ENCODE assay signal across 20 cellular contexts in the genomic region with DNA sequence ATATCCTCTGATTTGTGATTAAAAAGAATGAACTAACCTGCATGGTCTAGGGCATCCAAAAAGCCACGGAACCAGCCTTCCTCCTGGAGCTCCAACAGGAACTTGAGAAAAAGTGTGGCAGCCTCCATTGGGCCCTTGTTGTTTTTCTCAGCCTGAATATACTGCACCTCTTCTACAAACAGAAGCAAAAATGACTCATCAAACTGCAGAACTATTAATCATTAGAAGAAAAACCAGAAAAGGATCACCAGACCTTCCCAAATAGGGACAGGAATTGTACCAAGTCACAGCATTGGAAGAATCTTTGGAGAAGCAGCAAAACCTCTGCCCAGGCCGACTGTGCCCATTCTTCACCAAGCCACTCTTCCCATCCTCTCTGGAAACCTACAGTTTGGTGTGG. TPM values are rescaled to one million over a fixed set of nuclear protein-coding genes. Genes with fewer than 3 reads are reported as not detected.
A peak's percentile ranks its signal among the peaks of the same experiment; 100 is the strongest.
DNase-seq lines count a peak whose midpoint lies in the region; ATAC-seq, FAIRE-seq and TF ChIP-seq lines count a peak whose summit lies in the region.
"Had no signal": no experiment of that assay in that cellular context is flagged by ENCODE, and none has a peak within 500 bp of the region (broad histone marks: within the 10 kb centered on the region; RNA-seq: fewer than 3 reads in every experiment).

No MANE protein-coding gene starts in this region.

- peaks cover 0 to 11% of the 10 kb centered on the region in 2 donors for H3K36me3 Mint-ChIP-seq in activated T-cell treated with anti-CD3 and anti-CD28 coated beads, Interleukin-2, amount 50 U/mL, for 72 hours (ENCODE audit: insufficient read depth in 2 of 2)

- ATAC-seq in activated T-cell treated with anti-CD3 and anti-CD28 coated beads, Interleukin-2, amount 50 U/mL, for 72 hours (replicated peaks in 1 of 2): no peak
- no peak for ATAC-seq in GM21786 (IDR thresholded peaks at IDR 0.05; ENCODE audit: unreplicated experiment)
- ATAC-seq: Right ventricle myocardium inferior; stimulated activated naive CD8-positive, alpha-beta T cell treated with anti-CD3 and anti-CD28 coated beads, Interleukin-15, amount 100 ng/mL, for 72 hours had no signal

- no peak overlapping the region for H3K27ac Mint-ChIP-seq in activated T-cell treated with anti-CD3 and anti-CD28 coated beads, Interleukin-2, amount 50 U/mL, for 72 hours
- H3K27ac Mint-ChIP-seq: activated naive CD8-positive, alpha-beta T cell treated with anti-CD3 and anti-CD28 coated beads for 36 hours; memory B cell; stimulated activated naive CD8-positive, alpha-beta T cell treated with anti-CD3 and anti-CD28 coated beads, Interleukin-15, amount 100 ng/mL, for 72 hours; T-helper 2 cell treated with Interferon-gamma antibody and Interleukin-4, amounts not matched to agents 5 μg/mL and 100 μg/mL, for 36 hours had no signal

- H3K27me3 ChIP-seq in bronchial epithelial cell (ENCODE audit: control insufficient read depth, insufficient read depth, low read length): no peaks in the 10 kb centered on the region

- no peak for FAIRE-seq in bronchial epithelial cell (lab: Jason Lieb, UNC)

- no peaks in the 10 kb centered on the region for H3K27me3 Mint-ChIP-seq in activated T-cell treated with anti-CD3 and anti-CD28 coated beads, Interleukin-2, amount 50 U/mL, for 72 hours (ENCODE audit: low read depth)
- H3K27me3 Mint-ChIP-seq: activated naive CD8-positive, alpha-beta T cell treated with anti-CD3 and anti-CD28 coated beads for 36 hours; memory B cell; stimulated activated naive CD8-positive, alpha-beta T cell treated with anti-CD3 and anti-CD28 coated beads, Interleukin-15, amount 100 ng/mL, for 72 hours had no signal

- peak; percentile 57 for DNase-seq in ACHN
- DNase-seq in HFF-Myc (ENCODE audit: extremely low read depth, low read depth): peak; percentile 10
- peak; percentile 84 for DNase-seq in bronchial epithelial cell (ENCODE audit: low read depth)
- DNase-seq in iris pigment epithelial cell (ENCODE audit: low read depth): peak; percentile 69
- DNase-seq in NCI-H82 (lab: John Stamatoyannopoulos, UW): no peak
- no peak for DNase-seq in activated T-cell treated with anti-CD3 and anti-CD28 coated beads, Interleukin-2, amount 50 U/mL, for 72 hours
- no peak for DNase-seq in caudate nucleus (lab: John Stamatoyannopoulos, UW)
- DNase-seq: activated CD4-positive, alpha-beta T cell treated with anti-CD3 and anti-CD28 coated beads for 1 hour; activated naive CD8-positive, alpha-beta T cell treated with anti-CD3 and anti-CD28 coated beads for 36 hours; DMS 273 treated with DMSO at 0.1 percent for 48 hours; H7; Kasumi-1; NCI-H2029 treated with DMSO at 0.1 percent for 48 hours; NCI-H774; stimulated activated naive CD8-positive, alpha-beta T cell treated with anti-CD3 and anti-CD28 coated beads, Interleukin-15, amount 100 ng/mL, for 72 hours had no signal

- H3K4me3 Mint-ChIP-seq in activated T-cell treated with anti-CD3 and anti-CD28 coated beads, Interleukin-2, amount 50 U/mL, for 72 hours: no peak overlapping the region
- H3K4me3 Mint-ChIP-seq: activated naive CD8-positive, alpha-beta T cell treated with anti-CD3 and anti-CD28 coated beads for 36 hours; memory B cell; stimulated activated naive CD8-positive, alpha-beta T cell treated with anti-CD3 and anti-CD28 coated beads, Interleukin-15, amount 100 ng/mL, for 72 hours; T-helper 2 cell treated with Interferon-gamma antibody and Interleukin-4, amounts not matched to agents 5 μg/mL and 100 μg/mL, for 36 hours had no signal

- H3K9me3 Mint-ChIP-seq in activated T-cell treated with anti-CD3 and anti-CD28 coated beads, Interleukin-2, amount 50 U/mL, for 72 hours: no peaks in the 10 kb centered on the region
- H3K9me3 Mint-ChIP-seq: activated naive CD8-positive, alpha-beta T cell treated with anti-CD3 and anti-CD28 coated beads for 36 hours; memory B cell; stimulated activated naive CD8-positive, alpha-beta T cell treated with anti-CD3 and anti-CD28 coated beads, Interleukin-15, amount 100 ng/mL, for 72 hours; T-helper 2 cell treated with Interferon-gamma antibody and Interleukin-4, amounts not matched to agents 5 μg/mL and 100 μg/mL, for 36 hours had no signal

- no peaks in the 10 kb centered on the region for H3K4me1 Mint-ChIP-seq in activated T-cell treated with anti-CD3 and anti-CD28 coated beads, Interleukin-2, amount 50 U/mL, for 72 hours (ENCODE audit: low read depth)
- H3K4me1 Mint-ChIP-seq: activated naive CD8-positive, alpha-beta T cell treated with anti-CD3 and anti-CD28 coated beads for 36 hours; memory B cell; stimulated activated naive CD8-positive, alpha-beta T cell treated with anti-CD3 and anti-CD28 coated beads, Interleukin-15, amount 100 ng/mL, for 72 hours had no signal

- no peaks in the 10 kb centered on the region for H3K36me3 ChIP-seq in bronchial epithelial cell (ENCODE audit: control insufficient read depth, insufficient read depth, low read length)

- H3K27ac ChIP-seq in caudate nucleus (ENCODE audit: low read depth, low read length): no peak overlapping the region
- H3K27ac ChIP-seq: skin epidermis had no signal

- TF ChIP-seq CTCF in HFF-Myc (IDR thresholded peaks at IDR 0.05; ENCODE audit: low read depth, low read length, missing control alignments) (no peak), bronchial epithelial cell (IDR thresholded peaks at IDR 0.05; ENCODE audit: insufficient read depth, low read length, severe bottlenecking) (no peak)

- H3K4me3 ChIP-seq in HFF-Myc (replicated peaks; ENCODE audit: low read depth, low read length) (no peak overlapping the region), bronchial epithelial cell (ENCODE audit: low read depth, low read length) (no peak overlapping the region)
- H3K4me3 ChIP-seq: skin epidermis had no signal

- in situ Hi-C loops in ACHN (cut with HindIII; ENCODE audit: low pct_ligation_motif_present, low pct_unique_long_range_greater_than_20kb, low sequenced_read_pairs): no loop called here

RNA-seq across cellular contexts. Expression of a gene that starts 25.2 kb away (rescaled TPM):
- 1.8 and 2.9 TPM in 2 replicates for total RNA-seq in bronchial epithelial cell
- 1 to 10 TPM; 7.9 to 8.6 TPM for total RNA-seq in activated T-cell treated with anti-CD3 and anti-CD28 coated beads, Interleukin-2, amount 50 U/mL, for 72 hours

RNA-seq across cellular contexts. Expression of a gene that starts 51.4 kb away (rescaled TPM):
- 1.3 and 3.1 TPM in 2 replicates for total RNA-seq in bronchial epithelial cell
- 10 to 100 TPM; 54.4 to 63.5 TPM for total RNA-seq in activated T-cell treated with anti-CD3 and anti-CD28 coated beads, Interleukin-2, amount 50 U/mL, for 72 hours

RNA-seq across cellular contexts. Expression of a gene that starts 51.6 kb away (rescaled TPM):
- 37.9 and 47.5 TPM in 2 replicates for total RNA-seq in bronchial epithelial cell
- total RNA-seq in activated T-cell treated with anti-CD3 and anti-CD28 coated beads, Interleukin-2, amount 50 U/mL, for 72 hours: 10 to 100 TPM; 12.8 to 13.8 TPM

Comparison
In these comparisons a context has a peak if more than half of its experiments do, and no peak if none do; other contexts are left out.
1. DNase-seq: peak in ACHN (single experiment), HFF-Myc (single experiment), bronchial epithelial cell (single experiment) and iris pigment epithelial cell (single experiment); none in NCI-H82 (single experiment), activated T-cell treated with anti-CD3 and anti-CD28 coated beads, Interleukin-2, amount 50 U/mL, for 72 hours (0 of 2) and caudate nucleus (0 of 61).
2. RNA of a gene that starts 51.4 kb away (total RNA-seq): 54.4 to 63.5 TPM in activated T-cell treated with anti-CD3 and anti-CD28 coated beads, Interleukin-2, amount 50 U/mL, for 72 hours; 1.3 to 3.1 TPM in bronchial epithelial cell; every median in the first group is over 10 times any median in the second.